ENCODE assay signal across 10 cellular contexts in genomic region chr20:31698243-31698802, GRCh38. TPM values are rescaled to one million over a fixed set of nuclear protein-coding genes. Genes with fewer than 3 reads are reported as not detected.
A peak's percentile ranks its signal among the peaks of the same experiment; 100 is the strongest.
DNase-seq lines count a peak whose midpoint lies in the region; ATAC-seq and TF ChIP-seq lines count a peak whose summit lies in the region.
"Had no signal": no experiment of that assay in that cellular context is flagged by ENCODE, and none has a peak within 500 bp of the region (broad histone marks: within the 10 kb centered on the region; RNA-seq: fewer than 3 reads in every experiment).

No MANE protein-coding gene starts in this region.

- H3K4me1 ChIP-seq in BLaER1 treated with 17β-estradiol and CSF1 and Interleukin-3, amounts not matched to agents 10 nM and 100 nM: peaks cover 55 to 95% (median 62%) of the 10 kb centered on the region in 10 experiments
- H3K4me1 ChIP-seq in Peyer's patch: peaks cover 0 to 61% (median 17%) of the 10 kb centered on the region in 4 donors

- peak overlapping the region; percentile 52 to 90 (median 74); a peak in 21 of 22 replicates for H3K4me2 ChIP-seq in BLaER1 treated with 17β-estradiol and CSF1 and Interleukin-3, amounts not matched to agents 10 nM and 100 nM

- peaks cover 33 to 81% (median 51%) of the 10 kb centered on the region in 11 experiments for H3K36me3 ChIP-seq in BLaER1 treated with 17β-estradiol and CSF1 and Interleukin-3, amounts not matched to agents 10 nM and 100 nM
- peaks cover 0 to 10% (median 0%) of the 10 kb centered on the region in 3 donors for H3K36me3 ChIP-seq in Peyer's patch

- peak overlapping the region in 1 of 2 donors; percentile 14 for H3K4me3 Mint-ChIP-seq in effector memory CD8-positive, alpha-beta T cell
- H3K4me3 Mint-ChIP-seq in progenitor cell of endocrine pancreas (ENCODE audit: low read depth): no peak overlapping the region

- no peaks in the 10 kb centered on the region for H3K9me3 ChIP-seq in BLaER1 treated with 17β-estradiol and CSF1 and Interleukin-3, amounts not matched to agents 10 nM and 100 nM (replicated peaks in 1 of 11)
- H3K9me3 ChIP-seq in Peyer's patch: no peaks in the 10 kb centered on the region
- H3K9me3 ChIP-seq: mucosa of descending colon had no signal

- H3K27ac ChIP-seq in BLaER1 treated with 17β-estradiol and CSF1 and Interleukin-3, amounts not matched to agents 10 nM and 100 nM: peak overlapping the region in 10 of 11 experiments; percentile 24 to 88 (median 63); a peak in 15 of 22 replicates
- H3K27ac ChIP-seq in Peyer's patch: peak overlapping the region; percentile 27 to 90 (median 75)

- DNase-seq in Peyer's patch (no peak), progenitor cell of endocrine pancreas (ENCODE audit: low spot score, unreplicated experiment) (no peak), COLO668 (lab: John Stamatoyannopoulos, UW; ENCODE audit: unreplicated experiment) (no peak), NCI-H187 treated with DMSO at 0.1 percent for 48 hours (lab: John Stamatoyannopoulos, UW) (no peak)
- no peak for DNase-seq in effector memory CD8-positive, alpha-beta T cell
- DNase-seq: effector memory CD4-positive, alpha-beta T cell had no signal

- TF ChIP-seq CTCF in Peyer's patch (IDR thresholded peaks at IDR 0.05) (no peak), progenitor cell of endocrine pancreas (IDR thresholded peaks at IDR 0.05; ENCODE audit: unreplicated experiment) (no peak)

- H3K9ac ChIP-seq in BLaER1 treated with 17β-estradiol and CSF1 and Interleukin-3, amounts not matched to agents 10 nM and 100 nM: peak overlapping the region in 5 of 11 experiments; percentile 4 to 65 (median 59); a peak in 6 of 22 replicates

- H4K20me1 ChIP-seq in BLaER1 treated with 17β-estradiol and CSF1 and Interleukin-3, amounts not matched to agents 10 nM and 100 nM: peaks cover 0 to 45% (median 16%) of the 10 kb centered on the region in 11 experiments; a peak in 11 of 22 replicates

- H3K4me3 ChIP-seq in BLaER1 treated with 17β-estradiol and CSF1 and Interleukin-3, amounts not matched to agents 10 nM and 100 nM: no peak overlapping the region
- H3K4me3 ChIP-seq in Peyer's patch: no peak overlapping the region
- H3K4me3 ChIP-seq: mucosa of descending colon had no signal

- no peaks in the 10 kb centered on the region for H3K9me3 Mint-ChIP-seq in effector memory CD8-positive, alpha-beta T cell
- no peaks in the 10 kb centered on the region for H3K9me3 Mint-ChIP-seq in progenitor cell of endocrine pancreas (ENCODE audit: low read depth)

- H3K27ac Mint-ChIP-seq in effector memory CD8-positive, alpha-beta T cell: peak overlapping the region; percentile 33 to 93
- peak overlapping the region; percentile 94 for H3K27ac Mint-ChIP-seq in progenitor cell of endocrine pancreas

- H3K36me3 Mint-ChIP-seq in effector memory CD8-positive, alpha-beta T cell (ENCODE audit: insufficient read depth): peaks cover 41% of the 10 kb centered on the region
- peaks cover 26% of the 10 kb centered on the region for H3K36me3 Mint-ChIP-seq in progenitor cell of endocrine pancreas (ENCODE audit: insufficient read depth)

- no peak for ATAC-seq in effector memory CD8-positive, alpha-beta T cell (replicated peaks)
- no peak for ATAC-seq in HG03095 (IDR thresholded peaks at IDR 0.05; ENCODE audit: unreplicated experiment)
- ATAC-seq in GM18502 (IDR thresholded peaks at IDR 0.05; ENCODE audit: poor library complexity, unreplicated experiment): no peak

- no peaks in the 10 kb centered on the region for H3K27me3 ChIP-seq in BLaER1 treated with 17β-estradiol and CSF1 and Interleukin-3, amounts not matched to agents 10 nM and 100 nM
- no peaks in the 10 kb centered on the region for H3K27me3 ChIP-seq in Peyer's patch

- H3K4me1 Mint-ChIP-seq in effector memory CD8-positive, alpha-beta T cell (ENCODE audit: low read depth in 2 of 2): peaks cover 53 to 58% of the 10 kb centered on the region in 2 donors
- peaks cover 45% of the 10 kb centered on the region for H3K4me1 Mint-ChIP-seq in progenitor cell of endocrine pancreas (ENCODE audit: low read depth)

- TF ChIP-seq POLR2A in Peyer's patch (IDR thresholded peaks at IDR 0.05): no peak

- no peaks in the 10 kb centered on the region for H3K27me3 Mint-ChIP-seq in effector memory CD8-positive, alpha-beta T cell
- no peaks in the 10 kb centered on the region for H3K27me3 Mint-ChIP-seq in progenitor cell of endocrine pancreas

RNA-seq across cellular contexts. Expression of gene BCL2L1, which starts 24.3 kb away (rescaled TPM):
- total RNA-seq in Peyer's patch (100 to 1,000 TPM in 3 of 4 donors, 10 to 100 TPM in 1; 85.0 to 185 (median 144) TPM), progenitor cell of endocrine pancreas (130 and 136 TPM in 2 replicates)

RNA-seq across cellular contexts. Expression of gene TPX2, which starts 40.8 kb away (rescaled TPM):
- total RNA-seq in Peyer's patch: 10 to 100 TPM in 1 of 4 donors, 1 to 10 TPM in 3; 4.4 to 26.4 (median 9.3) TPM
- 71.9 and 77.0 TPM in 2 replicates for total RNA-seq in progenitor cell of endocrine pancreas
